Comparison of ENCODE assay signal across 8 cellular contexts in the genomic region with DNA sequence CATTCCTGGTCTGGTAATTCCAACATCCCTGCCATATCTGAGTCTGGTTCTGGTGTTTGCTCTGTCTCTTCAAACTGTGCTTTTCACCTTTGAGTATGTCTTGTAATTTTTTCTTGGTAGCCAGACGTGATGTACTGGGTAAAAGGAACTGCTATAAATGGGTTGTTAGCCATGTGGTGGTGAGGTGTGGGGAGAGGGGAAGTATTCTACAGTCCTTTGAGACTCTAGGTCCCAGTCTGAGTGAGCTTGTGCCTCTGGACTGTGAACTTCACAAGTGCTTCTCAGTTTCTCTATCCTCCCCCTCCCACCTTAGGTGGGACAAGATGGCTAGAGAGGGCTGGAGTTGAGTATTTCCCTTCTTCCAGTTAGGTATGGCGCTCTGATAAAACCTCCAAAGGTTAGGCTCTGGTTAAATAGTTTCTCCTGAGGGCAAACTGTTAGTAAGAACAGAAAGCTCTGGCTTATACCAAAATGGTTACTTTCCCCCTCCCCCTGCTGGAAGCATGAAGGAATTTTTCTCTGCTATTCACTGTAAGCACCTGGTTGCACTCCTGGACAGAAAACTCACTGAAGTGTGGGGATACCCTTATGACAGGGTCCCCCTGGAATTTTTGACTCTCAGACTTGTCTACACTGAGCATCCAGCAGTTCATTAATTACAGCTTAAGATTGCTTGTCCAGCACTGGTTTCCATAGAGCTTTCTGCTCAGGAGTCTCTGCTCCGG.
A peak's percentile ranks its signal among the peaks of the same experiment; 100 is the strongest.
DNase-seq lines count a peak whose midpoint lies in the region; ATAC-seq, FAIRE-seq and TF ChIP-seq lines count a peak whose summit lies in the region.
"Had no signal": no experiment of that assay in that cellular context is flagged by ENCODE, and none has a peak within 500 bp of the region (broad histone marks: within the 10 kb centered on the region; RNA-seq: fewer than 3 reads in every experiment).

No MANE protein-coding gene starts in this region.

- H3K36me3 Mint-ChIP-seq in naive B cell = no peaks in the 10 kb centered on the region

- no peak overlapping the region for H3K4me3 ChIP-seq in astrocyte of the cerebellum (ENCODE audit: low read depth, low read length)

- in situ Hi-C loops in astrocyte of the cerebellum (cut with HindIII; ENCODE audit: low sequenced_read_pairs) = no loop called here

- peak; percentile 39 for TF ChIP-seq CTCF in astrocyte of the cerebellum (IDR thresholded peaks at IDR 0.05; ENCODE audit: low read depth, low read length, missing control alignments)

- H3K27me3 Mint-ChIP-seq in naive B cell = no peaks in the 10 kb centered on the region
- H3K27me3 Mint-ChIP-seq: effector memory CD8-positive, alpha-beta T cell had no signal

- DNase-seq in DMS 273 treated with DMSO at 0.1 percent for 48 hours (lab: John Stamatoyannopoulos, UW) = peak; percentile 20
- no peak for DNase-seq in astrocyte of the cerebellum (ENCODE audit: low read depth)
- DNase-seq in naive B cell = peak; percentile 23
- DNase-seq in GM19239 (ENCODE audit: insufficient read length, low spot score) = no peak
- no peak for DNase-seq in NCI-H524 treated with DMSO at 0.1 percent for 48 hours (lab: John Stamatoyannopoulos, UW)
- DNase-seq: effector memory CD8-positive, alpha-beta T cell had no signal

- peak overlapping the region in 6 of 8 donors; percentile 5 to 63 (median 38) for H3K4me3 Mint-ChIP-seq in naive B cell
- H3K4me3 Mint-ChIP-seq: effector memory CD8-positive, alpha-beta T cell had no signal

- FAIRE-seq in GM19239 (lab: Jason Lieb, UNC) = no peak

- ATAC-seq in HG02610 (IDR thresholded peaks at IDR 0.05; ENCODE audit: unreplicated experiment) (peak; percentile 45), naive B cell (ENCODE audit: low read depth in 2 of 2) (peak; percentile 30 to 37), GM19463 (IDR thresholded peaks at IDR 0.05; ENCODE audit: unreplicated experiment) (no peak)
- ATAC-seq: effector memory CD8-positive, alpha-beta T cell had no signal

- H3K27ac Mint-ChIP-seq in naive B cell = peak overlapping the region in 5 of 6 donors; percentile 4 to 94 (median 57)

- no peaks in the 10 kb centered on the region for H3K9me3 Mint-ChIP-seq in naive B cell
- H3K9me3 Mint-ChIP-seq: effector memory CD8-positive, alpha-beta T cell had no signal

- peaks cover 25 to 55% (median 41%) of the 10 kb centered on the region in 3 donors for H3K4me1 Mint-ChIP-seq in naive B cell

Comparison
In these comparisons a context has a peak if more than half of its experiments do, and no peak if none do; other contexts are left out.
1. DNase-seq: peak in DMS 273 treated with DMSO at 0.1 percent for 48 hours (single experiment) and naive B cell (single experiment); none in astrocyte of the cerebellum (single experiment), GM19239 (single experiment) and NCI-H524 treated with DMSO at 0.1 percent for 48 hours (single experiment).